Comparison of ENCODE assay signal across 19 cellular contexts in the genomic region with DNA sequence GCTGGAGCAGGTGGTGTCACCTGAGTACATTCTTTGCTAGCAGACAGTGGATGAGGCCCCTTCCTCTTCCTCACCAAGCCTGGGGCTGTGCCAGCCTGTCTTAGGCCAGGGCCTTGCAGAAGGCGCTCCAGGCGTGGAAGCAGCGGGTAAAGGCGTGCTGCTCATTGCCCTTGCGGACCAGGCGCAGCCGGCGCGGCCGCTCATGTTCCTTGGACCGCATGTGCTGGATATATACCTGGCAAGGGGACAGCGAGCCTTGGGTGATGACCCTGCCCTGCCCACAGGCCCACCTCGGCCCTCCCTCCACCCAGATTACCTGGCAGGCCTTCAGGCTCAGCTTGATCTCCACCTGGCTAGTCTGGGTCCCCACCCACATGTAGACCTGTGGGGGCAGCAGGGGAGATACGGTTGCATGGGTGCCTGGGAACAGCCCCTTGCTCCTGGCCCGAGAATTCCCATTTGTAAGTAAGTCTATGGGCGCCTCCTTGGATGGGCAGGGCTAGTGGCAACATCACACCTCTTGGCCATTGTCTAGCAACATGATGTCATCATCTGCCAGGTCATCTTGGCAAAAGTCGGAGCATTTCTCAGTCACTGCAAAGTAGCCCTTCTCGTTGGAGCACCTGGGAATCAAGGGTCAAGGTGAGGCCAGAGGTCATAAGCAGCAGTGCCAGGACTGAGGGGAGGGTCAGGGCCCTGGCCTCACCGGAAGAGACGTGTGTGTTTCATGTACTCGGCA.
"Had no signal": no experiment of that assay in that cellular context is flagged by ENCODE, and none has a peak within 500 bp of the region (broad histone marks: within the 10 kb centered on the region; RNA-seq: fewer than 3 reads in every experiment).

No MANE protein-coding gene starts in this region.

- H3K4me3 Mint-ChIP-seq: effector memory CD8-positive, alpha-beta T cell; naive thymus-derived CD8-positive, alpha-beta T cell; stimulated activated naive B cell treated with anti-CD40 and anti-IgM and Interleukin-4, amounts not matched to agents 10 μg/mL and 1 μg/mL and 100 μg/mL, for 72 hours had no signal

- H3K27me3 ChIP-seq: adrenal gland, foreskin keratinocyte, hepatocyte, spleen, upper lobe of left lung had no signal

- H3K79me2 ChIP-seq: hepatocyte had no signal

- H3K9me3 Mint-ChIP-seq: activated naive CD4-positive, alpha-beta T cell treated with anti-CD3 and anti-CD28 coated beads, Interleukin-2, amount 50 U/mL, for 72 hours; effector memory CD8-positive, alpha-beta T cell; naive thymus-derived CD8-positive, alpha-beta T cell; stimulated activated naive B cell treated with anti-CD40 and anti-IgM and Interleukin-4, amounts not matched to agents 10 μg/mL and 1 μg/mL and 100 μg/mL, for 72 hours had no signal

- H3K27ac ChIP-seq: adrenal gland, epithelial cell of prostate, foreskin keratinocyte, hepatocyte, thoracic aorta, upper lobe of left lung, WERI-Rb-1 had no signal

- FAIRE-seq: astrocyte, bronchial epithelial cell had no signal

- H2AFZ ChIP-seq: hepatocyte had no signal

- H3K4me2 ChIP-seq: hepatocyte had no signal

- H3K4me3 ChIP-seq: adrenal gland, hepatocyte, spleen, thoracic aorta, upper lobe of left lung had no signal

- H3K27ac Mint-ChIP-seq: stimulated activated naive B cell treated with anti-CD40 and anti-IgM and Interleukin-4, amounts not matched to agents 10 μg/mL and 1 μg/mL and 100 μg/mL, for 72 hours had no signal

- DNase-seq: activated CD4-positive, alpha-beta T cell treated with anti-CD3 and anti-CD28 coated beads, Interleukin-2, amount 50 U/mL, for 4 hours; activated gamma-delta T cell; adrenal gland; effector memory CD8-positive, alpha-beta T cell; foreskin keratinocyte; mesendoderm; naive thymus-derived CD8-positive, alpha-beta T cell; nucleus accumbens; posterior cingulate gyrus; spleen; stimulated activated naive B cell treated with anti-CD40 and anti-IgM and Interleukin-4, amounts not matched to agents 10 μg/mL and 1 μg/mL and 100 μg/mL, for 72 hours; WERI-Rb-1 had no signal

- ATAC-seq: activated naive CD4-positive, alpha-beta T cell treated with anti-CD3 and anti-CD28 coated beads, Interleukin-2, amount 50 U/mL, for 72 hours; effector memory CD8-positive, alpha-beta T cell; foreskin keratinocyte; naive thymus-derived CD8-positive, alpha-beta T cell; stimulated activated naive B cell treated with anti-CD40 and anti-IgM and Interleukin-4, amounts not matched to agents 10 μg/mL and 1 μg/mL and 100 μg/mL, for 72 hours had no signal

- H3K9me3 ChIP-seq: adrenal gland, spleen, thoracic aorta, upper lobe of left lung had no signal

- H3K27me3 Mint-ChIP-seq: effector memory CD8-positive, alpha-beta T cell; naive thymus-derived CD8-positive, alpha-beta T cell; stimulated activated naive B cell treated with anti-CD40 and anti-IgM and Interleukin-4, amounts not matched to agents 10 μg/mL and 1 μg/mL and 100 μg/mL, for 72 hours had no signal
